13 cellular contexts compared by ENCODE assay signal in the genomic region with DNA sequence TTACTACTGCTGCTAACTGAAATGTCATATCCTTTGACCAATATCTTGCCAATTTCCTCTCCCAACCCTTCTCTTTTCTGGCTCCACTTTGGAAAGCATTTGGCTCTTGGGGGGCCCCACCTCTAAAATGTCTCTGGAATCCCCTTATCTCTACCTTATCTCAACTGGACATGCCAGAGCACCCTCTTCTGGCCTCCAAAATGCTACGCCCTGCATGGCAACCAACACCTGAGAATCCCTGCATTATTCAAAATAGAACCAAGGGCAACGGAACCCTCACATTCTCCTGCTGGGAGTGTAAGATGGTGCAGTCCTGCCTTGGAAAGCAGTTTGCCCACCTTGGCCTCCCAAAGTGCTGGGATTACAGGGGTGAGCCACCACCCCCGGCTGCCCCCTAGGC.
"Had no signal": no experiment of that assay in that cellular context is flagged by ENCODE, and none has a peak within 500 bp of the region (broad histone marks: within the 10 kb centered on the region; RNA-seq: fewer than 3 reads in every experiment).

No MANE protein-coding gene starts in this region.

- H3K27ac Mint-ChIP-seq: activated CD4-positive, alpha-beta T cell treated with anti-CD3 and anti-CD28 coated beads, Interleukin-2, amount 10 ng/mL, durations not matched to agents 7 days and 5 days had no signal

- H3K27me3 Mint-ChIP-seq: activated CD4-positive, alpha-beta T cell treated with anti-CD3 and anti-CD28 coated beads, Interleukin-2, amount 10 ng/mL, durations not matched to agents 7 days and 5 days had no signal

- H3K9me3 ChIP-seq: testis, upper lobe of right lung had no signal

- H3K4me3 ChIP-seq: spleen, stomach, testis, upper lobe of right lung had no signal

- H3K36me3 ChIP-seq: upper lobe of right lung had no signal

- H3K27ac ChIP-seq: spleen, stomach, testis, upper lobe of right lung had no signal

- DNase-seq: activated CD4-positive, alpha-beta T cell treated with anti-CD3 and anti-CD28 coated beads, Interleukin-2, amount 10 ng/mL, durations not matched to agents 7 days and 5 days; activated CD8-positive, alpha-beta memory T cell treated with anti-CD3 and anti-CD28 coated beads, Interleukin-2, amount 50 U/mL, for 48 hours; anterior cingulate cortex; effector memory CD4-positive, alpha-beta T cell; islet precursor cell; mammary epithelial cell; spleen; stomach; testis; upper lobe of right lung had no signal

- ATAC-seq: left lobe of liver, sciatic nerve, upper lobe of right lung had no signal

- H3K4me3 Mint-ChIP-seq: activated CD4-positive, alpha-beta T cell treated with anti-CD3 and anti-CD28 coated beads, Interleukin-2, amount 10 ng/mL, durations not matched to agents 7 days and 5 days; neural crest cell had no signal

- H3K27me3 ChIP-seq: spleen, stomach, testis, upper lobe of right lung had no signal
